In genomic region chr18:30811580-30811979, GRCh38 we compare ENCODE assay signal across 1 cellular context.
TF ChIP-seq lines count a peak whose summit lies in the region.

No MANE protein-coding gene starts in this region.

TF ChIP-seq in K562, 482 proteins besides CTCF, POLR2A, EP300 and RAD21 (continued from another document):
- no peak for TF ChIP-seq CEBPZ (IDR thresholded peaks at IDR 0.05; ENCODE audit: borderline replicate concordance, low read depth, low read length)
